In the genomic region with DNA sequence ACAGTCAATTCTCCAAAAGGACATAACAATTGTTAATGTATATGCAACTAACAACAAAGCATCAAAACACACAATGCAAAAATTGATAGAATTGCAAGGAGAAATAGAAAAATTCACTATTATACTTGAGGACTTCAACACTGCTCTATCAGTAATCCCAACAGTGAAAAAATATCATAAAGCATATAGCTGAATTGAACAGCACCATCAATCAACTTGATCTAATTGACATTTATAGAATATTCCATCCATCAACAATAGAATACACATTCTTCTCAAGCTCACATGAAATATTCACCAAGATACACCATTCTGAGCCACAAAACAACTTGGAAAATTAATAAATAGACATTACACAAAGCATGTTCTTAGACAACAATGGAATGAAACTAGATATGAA, we compare ENCODE assay signal across 30 cellular contexts.
A peak's percentile ranks its signal among the peaks of the same experiment; 100 is the strongest.
DNase-seq lines count a peak whose midpoint lies in the region; ATAC-seq, FAIRE-seq and TF ChIP-seq lines count a peak whose summit lies in the region.
"Had no signal": no experiment of that assay in that cellular context is flagged by ENCODE, and none has a peak within 500 bp of the region (broad histone marks: within the 10 kb centered on the region; RNA-seq: fewer than 3 reads in every experiment).

No MANE protein-coding gene starts in this region.

- H3K4me2 ChIP-seq in HepG2 (ENCODE audit: low read depth, low read length) = no peak overlapping the region
- H3K4me2 ChIP-seq: A549; BLaER1; BLaER1 treated with 17β-estradiol and CSF1 and Interleukin-3, amounts not matched to agents 10 nM and 100 nM had no signal

- BruUV-seq in HepG2 (replicated peaks; lab: Mats Ljungman, UMichigan) = no TSS peak

- CTCF ChIA-PET in HepG2 (lab: Yijun Ruan, JAX; ENCODE audit: low intra/inter-chr PET ratio, low total read pairs) (no interaction called here), HEK293 (lab: Yijun Ruan, JAX) (no interaction called here)

- H2AFZ ChIP-seq in HepG2 (ENCODE audit: low read length) = no peak overlapping the region

- no peak for TF ChIP-seq RAD21 in HepG2 (CRISPR knock-in tag; IDR thresholded peaks at IDR 0.05)

- H3K36me3 ChIP-seq in HepG2 (replicated peaks in 1 of 2; ENCODE audit: control insufficient read depth in 1 of 2, insufficient read depth in 2 of 2, low read length in 2 of 2) = no peaks in the 10 kb centered on the region
- H3K36me3 ChIP-seq in right lobe of liver = no peaks in the 10 kb centered on the region
- H3K36me3 ChIP-seq in HEK293 (ENCODE audit: control insufficient read depth in 2 of 2, insufficient read depth in 1 of 2, low read length in 2 of 2) = no peaks in the 10 kb centered on the region
- H3K36me3 ChIP-seq: BE2C; BLaER1; BLaER1 treated with 17β-estradiol and CSF1 and Interleukin-3, amounts not matched to agents 10 nM and 100 nM had no signal

- ATAC-seq in HepG2 = no peak
- ATAC-seq in right lobe of liver = no peak
- ATAC-seq: A549; CD8-positive, alpha-beta T cell had no signal

- in situ Hi-C loops in HepG2 (cut with HindIII; ENCODE audit: extremely low pct_ligation_motif_present, low pct_unique_long_range_greater_than_20kb) = no loop called here

- no peaks in the 10 kb centered on the region for H3K79me2 ChIP-seq in HepG2 (ENCODE audit: insufficient read depth, low read length)

- H4K20me1 ChIP-seq in HepG2 (ENCODE audit: insufficient read depth, low read length) = no peaks in the 10 kb centered on the region
- H4K20me1 ChIP-seq: BLaER1; BLaER1 treated with 17β-estradiol and CSF1 and Interleukin-3, amounts not matched to agents 10 nM and 100 nM had no signal

- H3K9ac ChIP-seq in HepG2 (ENCODE audit: insufficient read depth, low read depth, low read length) = no peak overlapping the region
- H3K9ac ChIP-seq: BLaER1; BLaER1 treated with 17β-estradiol and CSF1 and Interleukin-3, amounts not matched to agents 10 nM and 100 nM had no signal

- DNase-seq in HepG2 (ENCODE audit: low spot score) (no peak), right lobe of liver (no peak)
- DNase-seq in stimulated activated naive CD4-positive, alpha-beta T cell (lab: John Stamatoyannopoulos, UW) = no peak
- DNase-seq: 8988T; ACHN; AML-193; BE2C; C1 segment of cervical spinal cord; Caco-2; Calu3; CD4-positive, alpha-beta memory T cell; CD4-positive, alpha-beta T cell; CD4-positive, CD25-positive, alpha-beta regulatory T cell; CD8-positive, alpha-beta memory T cell; CD8-positive, alpha-beta T cell; COR-L47; DMS 273 treated with DMSO at 0.1 percent for 48 hours; DMS153; DMS53; DMS79; DMS79 treated with DMSO at 0.1 percent for 48 hours; DND-41; EL had no signal

- TF ChIP-seq POLR2A in HepG2 (IDR thresholded peaks at IDR 0.05; ENCODE audit: insufficient read depth in 1 of 2, low read depth in 2 of 2, low read length in 2 of 2) = no peak
- TF ChIP-seq POLR2A in right lobe of liver (IDR thresholded peaks at IDR 0.05) = no peak

- H3K9me3 ChIP-seq in HepG2 (ENCODE audit: low read length) (peaks cover 39% of the 10 kb centered on the region), right lobe of liver (no peaks in the 10 kb centered on the region), HEK293 (ENCODE audit: control insufficient read depth, insufficient read depth, low read depth, low read length) (no peaks in the 10 kb centered on the region)
- H3K9me3 ChIP-seq: A549, BE2C, Caco-2 had no signal

- H3K4me1 ChIP-seq in HepG2 (ENCODE audit: insufficient read depth, low read length) (no peaks in the 10 kb centered on the region), right lobe of liver (no peaks in the 10 kb centered on the region), HEK293 (ENCODE audit: control insufficient read depth, insufficient read depth, low read length) (no peaks in the 10 kb centered on the region)
- H3K4me1 ChIP-seq: A549; BE2C; BLaER1; BLaER1 treated with 17β-estradiol and CSF1 and Interleukin-3, amounts not matched to agents 10 nM and 100 nM; Caco-2 had no signal

- TF ChIP-seq EP300 in HepG2 (IDR thresholded peaks at IDR 0.05; ENCODE audit: low read depth in 2 of 2, low read length in 2 of 2) = no peak
- TF ChIP-seq EP300 in HepG2 (CRISPR knock-in tag; IDR thresholded peaks at IDR 0.05; ENCODE audit: borderline replicate concordance) = no peak

- no peak for TF ChIP-seq CTCF in HepG2 (CRISPR knock-in tag; IDR thresholded peaks at IDR 0.05)
- no peak for TF ChIP-seq CTCF in right lobe of liver (IDR thresholded peaks at IDR 0.05)
- TF ChIP-seq CTCF in HEK293 (tag by site-specific recombination; IDR thresholded peaks at IDR 0.05) = no peak

- H3K27me3 ChIP-seq in HepG2 (ENCODE audit: control insufficient read depth in 1 of 2, insufficient read depth in 2 of 2, low read length in 2 of 2) (no peaks in the 10 kb centered on the region), right lobe of liver (no peaks in the 10 kb centered on the region)
- H3K27me3 ChIP-seq: BE2C; BLaER1; BLaER1 treated with 17β-estradiol and CSF1 and Interleukin-3, amounts not matched to agents 10 nM and 100 nM had no signal

- H3K4me3 ChIP-seq in HepG2 (replicated peaks in 1 of 3; ENCODE audit: insufficient read depth in 1 of 3, low read depth in 2 of 3, low read length in 3 of 3) = no peak overlapping the region
- no peak overlapping the region for H3K4me3 ChIP-seq in right lobe of liver
- no peak overlapping the region for H3K4me3 ChIP-seq in HEK293 (ENCODE audit: low read depth, low read length)
- H3K4me3 ChIP-seq: A549; BLaER1; BLaER1 treated with 17β-estradiol and CSF1 and Interleukin-3, amounts not matched to agents 10 nM and 100 nM had no signal

- intact Hi-C loops in HepG2 (cut with micrococcal nuclease; ENCODE audit: unreplicated experiment) = no loop called here
- intact Hi-C loops in right lobe of liver (cut with DNase I) = no loop called here

- POLR2A ChIA-PET in HepG2 (lab: Yijun Ruan, JAX) (no interaction called here), HEK293 (lab: Yijun Ruan, JAX) (no interaction called here)

- H3K27ac ChIP-seq in HepG2 (ENCODE audit: extremely low read length, insufficient read depth, low read length) (no peak overlapping the region), right lobe of liver (no peak overlapping the region), HEK293 (ENCODE audit: extremely low read depth, low read depth, low read length) (no peak overlapping the region)
- H3K27ac ChIP-seq: 22Rv1; A549; BLaER1; BLaER1 treated with 17β-estradiol and CSF1 and Interleukin-3, amounts not matched to agents 10 nM and 100 nM; C4-2B had no signal

- no peak for FAIRE-seq in HepG2 (lab: Jason Lieb, UNC)
- FAIRE-seq: A549, D721Med had no signal

TF ChIP-seq in HepG2, 621 proteins besides CTCF, POLR2A, EP300 and RAD21:
- TF ChIP-seq ZNF614 (CRISPR knock-in tag; IDR thresholded peaks at IDR 0.05; ENCODE audit: borderline replicate concordance) = peak; percentile 75; the same call in 1 of the 2 replicates
- no peak for TF ChIP-seq KLF11 (CRISPR knock-in tag; IDR thresholded peaks at IDR 0.05)

TF ChIP-seq in HEK293, 187 proteins besides CTCF, POLR2A, EP300 and RAD21 (continues in another document):
- TF ChIP-seq ZNF501 (tag by site-specific recombination; IDR thresholded peaks at IDR 0.05) = no peak
- no peak for TF ChIP-seq SCRT1 (tag by site-specific recombination; IDR thresholded peaks at IDR 0.05; ENCODE audit: borderline replicate concordance)
- no peak for TF ChIP-seq SCRT2 (tag by site-specific recombination; IDR thresholded peaks at IDR 0.05)
- no peak for TF ChIP-seq ZNF76 (tag by site-specific recombination; IDR thresholded peaks at IDR 0.05; ENCODE audit: borderline replicate concordance, low read depth)
- no peak for TF ChIP-seq ZNF221 (tag by site-specific recombination; IDR thresholded peaks at IDR 0.05; ENCODE audit: borderline replicate concordance)
- TF ChIP-seq ZNF626 (tag by site-specific recombination; IDR thresholded peaks at IDR 0.05) = no peak
- no peak for TF ChIP-seq ELK4 (IDR thresholded peaks at IDR 0.05; ENCODE audit: borderline replicate concordance, low read depth, low read length)
- no peak for TF ChIP-seq BCL11A (tag by site-specific recombination; IDR thresholded peaks at IDR 0.05; ENCODE audit: low read depth)
- peak; percentile 73 for TF ChIP-seq SETDB1 (IDR thresholded peaks at IDR 0.05; ENCODE audit: insufficient read length, low read length)
- 0 out of 2 replicates have a peak, but pooled peaks have one; percentile 49 for TF ChIP-seq TRIM28 (IDR thresholded peaks at IDR 0.05; ENCODE audit: borderline replicate concordance, low read length)
- no peak for TF ChIP-seq ZNF174 (tag by site-specific recombination; IDR thresholded peaks at IDR 0.05)

Comparison
In these comparisons a context has a peak if more than half of its experiments do, and no peak if none do; other contexts are left out.
1. Of the 63 proteins assayed by ChIP-seq in both HepG2 and HEK293: peak only in HepG2: none; only in HEK293: SETDB1; in both: none; in neither: 62.